ENCODE assay signal across 14 cellular contexts in genomic region chr7:150852371-150852905, GRCh38. TPM values are rescaled to one million over a fixed set of nuclear protein-coding genes. Genes with fewer than 3 reads are reported as not detected.
A peak's percentile ranks its signal among the peaks of the same experiment; 100 is the strongest.
DNase-seq lines count a peak whose midpoint lies in the region; ATAC-seq and TF ChIP-seq lines count a peak whose summit lies in the region.
"Had no signal": no experiment of that assay in that cellular context is flagged by ENCODE, and none has a peak within 500 bp of the region (broad histone marks: within the 10 kb centered on the region; RNA-seq: fewer than 3 reads in every experiment).

Gene AOC1, plus strand, starts transcription at chr7:150852517. Its CDS starts 3,954 bp downstream, at chr7:150856471.

- DNase-seq in activated CD8-positive, alpha-beta T cell treated with anti-CD3 and anti-CD28 coated beads, Interleukin-2, amount 10 ng/mL, durations not matched to agents 7 days and 5 days, result peak; percentile 17
- DNase-seq in activated CD8-positive, alpha-beta T cell treated with anti-CD3 and anti-CD28 coated beads for 36 hours, result no peak
- DNase-seq in SW480 (ENCODE audit: low spot score) (peak; percentile 49), left kidney (ENCODE audit: low read depth, low spot score) (peak; percentile 20), upper lobe of right lung (no peak), NCI-H524 (lab: John Stamatoyannopoulos, UW) (no peak), prostate gland (ENCODE audit: low spot score) (no peak)
- DNase-seq in naive thymus-derived CD4-positive, alpha-beta T cell, result no peak
- DNase-seq: activated naive CD8-positive, alpha-beta T cell treated with anti-CD3 and anti-CD28 coated beads, Interleukin-2, amount 50 U/mL, for 24 hours; COR-L47; NCI-H226; SJCRH30 had no signal

- peaks cover 22% of the 10 kb centered on the region for H3K27me3 Mint-ChIP-seq in activated CD8-positive, alpha-beta T cell treated with anti-CD3 and anti-CD28 coated beads, Interleukin-2, amount 10 ng/mL, durations not matched to agents 7 days and 5 days (ENCODE audit: low read depth)
- peaks cover 20% of the 10 kb centered on the region for H3K27me3 Mint-ChIP-seq in activated CD8-positive, alpha-beta T cell treated with anti-CD3 and anti-CD28 coated beads for 36 hours
- H3K27me3 Mint-ChIP-seq in naive thymus-derived CD4-positive, alpha-beta T cell, result peaks cover 17 to 40% (median 22%) of the 10 kb centered on the region in 5 donors

- ATAC-seq in activated CD8-positive, alpha-beta T cell treated with anti-CD3 and anti-CD28 coated beads, Interleukin-2, amount 10 ng/mL, durations not matched to agents 7 days and 5 days, result no peak
- no peak for ATAC-seq in activated CD8-positive, alpha-beta T cell treated with anti-CD3 and anti-CD28 coated beads for 36 hours
- ATAC-seq in upper lobe of right lung, result peak; percentile 61
- no peak for ATAC-seq in naive thymus-derived CD4-positive, alpha-beta T cell
- ATAC-seq: activated naive CD8-positive, alpha-beta T cell treated with anti-CD3 and anti-CD28 coated beads, Interleukin-2, amount 50 U/mL, for 24 hours had no signal

- H3K4me3 ChIP-seq in upper lobe of right lung, result no peak within 1 kb of the TSS
- no peak within 1 kb of the TSS for H3K4me3 ChIP-seq in naive thymus-derived CD4-positive, alpha-beta T cell (ENCODE audit: low read length)
- no peak within 1 kb of the TSS for H3K4me3 ChIP-seq in prostate gland
- H3K4me3 ChIP-seq: SJCRH30 had no signal

- peaks cover 10% of the 10 kb centered on the region for H3K4me1 Mint-ChIP-seq in activated CD8-positive, alpha-beta T cell treated with anti-CD3 and anti-CD28 coated beads, Interleukin-2, amount 10 ng/mL, durations not matched to agents 7 days and 5 days (ENCODE audit: low read depth)
- H3K4me1 Mint-ChIP-seq in activated CD8-positive, alpha-beta T cell treated with anti-CD3 and anti-CD28 coated beads for 36 hours (ENCODE audit: low read depth), result no peaks in the 10 kb centered on the region
- H3K4me1 Mint-ChIP-seq in naive thymus-derived CD4-positive, alpha-beta T cell, result peaks cover 0 to 5% (median 0%) of the 10 kb centered on the region in 7 donors
- H3K4me1 Mint-ChIP-seq: neural crest cell had no signal

- intact Hi-C loops in activated CD8-positive, alpha-beta T cell treated with anti-CD3 and anti-CD28 coated beads for 36 hours (cut with micrococcal nuclease), result no loop called here
- intact Hi-C loops in upper lobe of right lung (cut with DNase I), result no loop called here
- intact Hi-C loops in naive thymus-derived CD4-positive, alpha-beta T cell (cut with micrococcal nuclease), result no loop called here
- intact Hi-C loops in prostate gland (cut with DNase I), result no loop called here

- TF ChIP-seq POLR2A in prostate gland (IDR thresholded peaks at IDR 0.05), result no peak

- H3K9me3 ChIP-seq in upper lobe of right lung, result no peaks in the 10 kb centered on the region
- no peaks in the 10 kb centered on the region for H3K9me3 ChIP-seq in naive thymus-derived CD4-positive, alpha-beta T cell (ENCODE audit: control insufficient read depth in 2 of 3, low read length in 3 of 3)
- no peaks in the 10 kb centered on the region for H3K9me3 ChIP-seq in prostate gland
- H3K9me3 ChIP-seq: SJCRH30 had no signal

- no peak within 1 kb of the TSS for H3K27ac ChIP-seq in upper lobe of right lung
- H3K27ac ChIP-seq in naive thymus-derived CD4-positive, alpha-beta T cell (ENCODE audit: low read depth, low read length), result no peak within 1 kb of the TSS
- H3K27ac ChIP-seq in prostate gland, result no peak within 1 kb of the TSS
- H3K27ac ChIP-seq: SJCRH30 had no signal

- CTCF ChIA-PET in activated CD8-positive, alpha-beta T cell treated with anti-CD3 and anti-CD28 coated beads, Interleukin-2, amount 10 ng/mL, durations not matched to agents 7 days and 5 days (lab: Charles Lee), result no interaction called here
- CTCF ChIA-PET in activated CD8-positive, alpha-beta T cell treated with anti-CD3 and anti-CD28 coated beads for 36 hours (lab: Charles Lee), result interaction anchor here (1.6 kb wide), 1 partner anchor 46 kb away, joined by 4 read pairs; no protein-coding TSS in a partner anchor
- CTCF ChIA-PET in naive thymus-derived CD4-positive, alpha-beta T cell (lab: Charles Lee), result no interaction called here

- no peaks in the 10 kb centered on the region for H3K36me3 ChIP-seq in upper lobe of right lung
- no peaks in the 10 kb centered on the region for H3K36me3 ChIP-seq in naive thymus-derived CD4-positive, alpha-beta T cell (ENCODE audit: control insufficient read depth in 2 of 3, insufficient read depth in 3 of 3, low read length in 3 of 3)
- H3K36me3 ChIP-seq in prostate gland, result no peaks in the 10 kb centered on the region
- H3K36me3 ChIP-seq: SJCRH30 had no signal

- H3K4me3 Mint-ChIP-seq in activated CD8-positive, alpha-beta T cell treated with anti-CD3 and anti-CD28 coated beads, Interleukin-2, amount 10 ng/mL, durations not matched to agents 7 days and 5 days, result no peak within 1 kb of the TSS
- H3K4me3 Mint-ChIP-seq in activated CD8-positive, alpha-beta T cell treated with anti-CD3 and anti-CD28 coated beads for 36 hours, result no peak within 1 kb of the TSS
- no peak within 1 kb of the TSS for H3K4me3 Mint-ChIP-seq in naive thymus-derived CD4-positive, alpha-beta T cell
- H3K4me3 Mint-ChIP-seq: activated naive CD8-positive, alpha-beta T cell treated with anti-CD3 and anti-CD28 coated beads, Interleukin-2, amount 50 U/mL, for 24 hours; neural crest cell had no signal

- POLR2A ChIA-PET in activated CD8-positive, alpha-beta T cell treated with anti-CD3 and anti-CD28 coated beads, Interleukin-2, amount 10 ng/mL, durations not matched to agents 7 days and 5 days (lab: Charles Lee), result no interaction called here
- POLR2A ChIA-PET in activated CD8-positive, alpha-beta T cell treated with anti-CD3 and anti-CD28 coated beads for 36 hours (lab: Charles Lee), result no interaction called here
- POLR2A ChIA-PET in naive thymus-derived CD4-positive, alpha-beta T cell (lab: Charles Lee), result no interaction called here

- H3K9me3 Mint-ChIP-seq in activated CD8-positive, alpha-beta T cell treated with anti-CD3 and anti-CD28 coated beads, Interleukin-2, amount 10 ng/mL, durations not matched to agents 7 days and 5 days (ENCODE audit: insufficient read depth), result no peaks in the 10 kb centered on the region
- no peaks in the 10 kb centered on the region for H3K9me3 Mint-ChIP-seq in activated CD8-positive, alpha-beta T cell treated with anti-CD3 and anti-CD28 coated beads for 36 hours
- H3K9me3 Mint-ChIP-seq in naive thymus-derived CD4-positive, alpha-beta T cell, result peaks cover 0 to 2% (median 0%) of the 10 kb centered on the region in 11 donors
- H3K9me3 Mint-ChIP-seq: activated naive CD8-positive, alpha-beta T cell treated with anti-CD3 and anti-CD28 coated beads, Interleukin-2, amount 50 U/mL, for 24 hours; neural crest cell had no signal

- H3K27ac Mint-ChIP-seq in activated CD8-positive, alpha-beta T cell treated with anti-CD3 and anti-CD28 coated beads, Interleukin-2, amount 10 ng/mL, durations not matched to agents 7 days and 5 days, result no peak within 1 kb of the TSS
- H3K27ac Mint-ChIP-seq in activated CD8-positive, alpha-beta T cell treated with anti-CD3 and anti-CD28 coated beads for 36 hours, result no peak within 1 kb of the TSS
- no peak within 1 kb of the TSS for H3K27ac Mint-ChIP-seq in naive thymus-derived CD4-positive, alpha-beta T cell
- H3K27ac Mint-ChIP-seq: activated naive CD8-positive, alpha-beta T cell treated with anti-CD3 and anti-CD28 coated beads, Interleukin-2, amount 50 U/mL, for 24 hours had no signal

- TF ChIP-seq CTCF in activated CD8-positive, alpha-beta T cell treated with anti-CD3 and anti-CD28 coated beads for 36 hours (IDR thresholded peaks at IDR 0.05), result no peak
- TF ChIP-seq CTCF in upper lobe of right lung (IDR thresholded peaks at IDR 0.05) (no peak), prostate gland (IDR thresholded peaks at IDR 0.05) (no peak)

- H3K36me3 Mint-ChIP-seq in activated CD8-positive, alpha-beta T cell treated with anti-CD3 and anti-CD28 coated beads, Interleukin-2, amount 10 ng/mL, durations not matched to agents 7 days and 5 days (ENCODE audit: low read depth), result no peaks in the 10 kb centered on the region
- no peaks in the 10 kb centered on the region for H3K36me3 Mint-ChIP-seq in activated CD8-positive, alpha-beta T cell treated with anti-CD3 and anti-CD28 coated beads for 36 hours (ENCODE audit: low read depth)
- H3K36me3 Mint-ChIP-seq in naive thymus-derived CD4-positive, alpha-beta T cell, result no peaks in the 10 kb centered on the region

- no peaks in the 10 kb centered on the region for H3K4me1 ChIP-seq in upper lobe of right lung
- no peaks in the 10 kb centered on the region for H3K4me1 ChIP-seq in naive thymus-derived CD4-positive, alpha-beta T cell (ENCODE audit: control insufficient read depth in 2 of 2, insufficient read depth in 2 of 2, low read length in 2 of 2)
- H3K4me1 ChIP-seq in prostate gland (replicated peaks), result no peaks in the 10 kb centered on the region
- H3K4me1 ChIP-seq: SJCRH30 had no signal

- H3K27me3 ChIP-seq in upper lobe of right lung (peaks cover 17% of the 10 kb centered on the region), prostate gland (replicated peaks; ENCODE audit: insufficient read depth) (no peaks in the 10 kb centered on the region)
- H3K27me3 ChIP-seq in naive thymus-derived CD4-positive, alpha-beta T cell (ENCODE audit: control insufficient read depth in 2 of 2, insufficient read depth in 2 of 2, low read length in 2 of 2), result peaks cover 0 to 5% of the 10 kb centered on the region in 2 donors

- 52% methylated on average over 8 of the region's 8 CpGs for WGBS in prostate gland

RNA-seq across cellular contexts. Expression of gene AOC1, which starts in this region (rescaled TPM):
- total RNA-seq in activated CD8-positive, alpha-beta T cell treated with anti-CD3 and anti-CD28 coated beads, Interleukin-2, amount 10 ng/mL, durations not matched to agents 7 days and 5 days, result not detected
- not detected for total RNA-seq in activated CD8-positive, alpha-beta T cell treated with anti-CD3 and anti-CD28 coated beads for 36 hours
- total RNA-seq in upper lobe of right lung (0.64 TPM), prostate gland (1 to 10 TPM; 2.1 to 3.1 TPM)
- total RNA-seq in naive thymus-derived CD4-positive, alpha-beta T cell, result under 1 TPM in 1 of 5 experiments, not detected in 4; 0.56 TPM
- polyA plus RNA-seq in naive thymus-derived CD4-positive, alpha-beta T cell, result not detected
- total RNA-seq: A172, neural crest cell, SJCRH30 had no signal

Comparison
In these comparisons a context has a peak if more than half of its experiments do, and no peak if none do; other contexts are left out.
1. Peak in DNase-seq in activated CD8-positive, alpha-beta T cell treated with anti-CD3 and anti-CD28 coated beads, Interleukin-2, amount 10 ng/mL, durations not matched to agents 7 days and 5 days; RNA of the gene not detected or under 1 TPM.
2. Peak in ATAC-seq in upper lobe of right lung; RNA of the gene not detected or under 1 TPM.
3. DNase-seq: peak in SW480 (single experiment) and left kidney (single experiment); none in activated CD8-positive, alpha-beta T cell treated with anti-CD3 and anti-CD28 coated beads for 36 hours (single experiment), upper lobe of right lung (single experiment), NCI-H524 (0 of 2), naive thymus-derived CD4-positive, alpha-beta T cell (0 of 9) and prostate gland (single experiment).